8 cellular contexts compared by ENCODE assay signal in the genomic region with DNA sequence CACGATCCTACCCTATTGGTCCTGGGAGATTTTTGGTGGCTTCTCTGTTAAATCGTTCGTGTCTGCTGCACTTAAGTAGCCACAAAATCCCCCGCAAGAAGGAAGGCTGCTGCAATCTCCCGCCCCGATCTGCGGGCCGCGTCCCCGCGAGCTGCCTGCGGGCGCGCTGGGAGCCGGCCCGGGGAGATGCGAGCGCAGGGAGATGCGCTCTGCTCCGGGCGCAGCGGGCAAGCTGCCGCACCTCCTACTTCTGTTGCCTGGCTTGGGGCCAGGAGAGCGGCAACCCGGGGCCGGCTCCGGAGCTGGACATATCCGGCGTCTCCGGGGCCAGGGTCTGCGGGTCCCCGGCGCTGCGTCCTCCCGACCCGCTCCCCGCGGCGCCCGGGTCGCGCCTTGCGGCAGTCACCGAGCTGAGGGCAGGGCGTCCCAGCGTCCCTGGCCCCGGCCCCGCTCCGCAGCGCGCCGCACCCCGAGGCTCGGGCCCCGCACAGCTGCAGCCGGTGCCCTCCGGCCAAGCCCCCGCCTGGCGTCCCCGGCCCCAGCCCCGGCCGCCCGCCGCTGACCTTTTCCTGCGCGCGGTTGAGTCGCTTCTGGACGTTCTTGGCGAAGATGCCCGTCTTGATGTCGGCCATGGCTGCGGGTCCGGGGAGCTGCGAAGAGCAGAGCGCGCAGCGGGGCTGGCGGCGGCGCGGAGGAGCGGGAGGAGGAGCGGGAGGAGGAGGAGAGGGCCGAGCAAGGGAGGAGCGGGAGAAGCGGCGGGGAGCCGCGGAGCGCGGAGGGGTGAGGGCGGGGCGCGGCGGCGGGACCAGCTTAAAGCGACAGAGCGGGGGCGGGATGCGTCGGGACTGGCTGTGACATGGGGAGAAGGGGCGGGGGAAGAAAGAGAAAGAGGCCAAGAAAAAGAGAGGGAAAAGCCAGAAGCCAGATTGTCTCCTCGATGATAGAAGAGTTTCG. TPM values are rescaled to one million over a fixed set of nuclear protein-coding genes. Genes with fewer than 3 reads are reported as not detected.
DNase-seq lines count a peak whose midpoint lies in the region; ATAC-seq and TF ChIP-seq lines count a peak whose summit lies in the region.

AMPH (minus strand) TSS at position 654 of the 954 bp plus-strand sequence; CDS start at position 632, 22 bp downstream.

- DNase-seq in activated CD8-positive, alpha-beta memory T cell treated with anti-CD3 and anti-CD28 coated beads, Interleukin-2, amount 50 U/mL, for 48 hours, result peak; percentile 58
- DNase-seq in activated CD8-positive, alpha-beta memory T cell treated with anti-CD3 and anti-CD28 coated beads, Interleukin-2, amount 50 U/mL, for 4 hours, result no peak
- DNase-seq in effector memory CD4-positive, alpha-beta T cell, result no peak
- DNase-seq in lower leg skin (ENCODE audit: low spot score in 2 of 2) (no peak), kidney glomerular epithelial cell (lab: John Stamatoyannopoulos, UW) (no peak)
- peak in 2 of 3 donors; percentile 7 to 20 for DNase-seq in stimulated activated CD4-positive, alpha-beta T cell treated with anti-CD3 and anti-CD28 coated beads, TNF-alpha, amount 100 ng/mL, for 48 hours (ENCODE audit: low read depth in 3 of 3)

- ATAC-seq in SK-N-SH treated with all-trans-retinoic acid at 6 μM for 48 hours (peak; percentile 67), HG03045 (IDR thresholded peaks at IDR 0.05; ENCODE audit: unreplicated experiment) (no peak)

- no peaks in the 10 kb centered on the region for H3K36me3 ChIP-seq in effector memory CD4-positive, alpha-beta T cell (ENCODE audit: control insufficient read depth, insufficient read depth, low read length)

- TF ChIP-seq CTCF in lower leg skin (IDR thresholded peaks at IDR 0.05), result no peak

- H3K27me3 ChIP-seq in effector memory CD4-positive, alpha-beta T cell (replicated peaks; ENCODE audit: control insufficient read depth, insufficient read depth, low read length, poor library complexity, severe bottlenecking), result peaks cover 9% of the 10 kb centered on the region

- peak within 1 kb of the TSS; percentile 39 for H3K4me3 ChIP-seq in effector memory CD4-positive, alpha-beta T cell (ENCODE audit: insufficient read depth, low read depth, low read length, poor library complexity, severe bottlenecking)
- peak within 1 kb of the TSS; percentile 37 for H3K4me3 ChIP-seq in lower leg skin (ENCODE audit: low read depth, poor library complexity, severe bottlenecking)

- no peaks in the 10 kb centered on the region for H3K9me3 ChIP-seq in effector memory CD4-positive, alpha-beta T cell (ENCODE audit: control insufficient read depth, low read length)

- no peak within 1 kb of the TSS for H3K27ac ChIP-seq in effector memory CD4-positive, alpha-beta T cell (ENCODE audit: insufficient read depth, low read length, poor library complexity, severe bottlenecking)

- H3K4me1 ChIP-seq in effector memory CD4-positive, alpha-beta T cell (ENCODE audit: control insufficient read depth, insufficient read depth, low read length, poor library complexity, severe bottlenecking), result no peaks in the 10 kb centered on the region

- intact Hi-C loops in lower leg skin (cut with DNase I; ENCODE audit: low total_unique reads), result no loop called here

- 1 to 2% methylated on average over 53 to 67 of the region's 105 CpGs for WGBS in lower leg skin, 2 donors

- no peak for TF ChIP-seq POLR2A in lower leg skin (IDR thresholded peaks at IDR 0.05)

TF ChIP-seq in SK-N-SH treated with all-trans-retinoic acid at 6 μM for 48 hours, 23 proteins besides CTCF, POLR2A, EP300 and RAD21:
- TF ChIP-seq ZNF70 (CRISPR knock-in tag; IDR thresholded peaks at IDR 0.05) (no peak), TOX (CRISPR knock-in tag; IDR thresholded peaks at IDR 0.05; ENCODE audit: borderline replicate concordance) (no peak), GLIS3 (CRISPR knock-in tag; IDR thresholded peaks at IDR 0.05) (no peak), ZNF565 (CRISPR knock-in tag; conservative IDR thresholded peaks at IDR 0.05; ENCODE audit: low read depth) (no peak), SNAI2 (CRISPR knock-in tag; IDR thresholded peaks at IDR 0.05) (no peak), CSDC2 (CRISPR knock-in tag; IDR thresholded peaks at IDR 0.05) (no peak), ESRRG (CRISPR knock-in tag; IDR thresholded peaks at IDR 0.05) (no peak), RARB (CRISPR knock-in tag; IDR thresholded peaks at IDR 0.05) (no peak), ZFP30 (CRISPR knock-in tag; IDR thresholded peaks at IDR 0.05) (no peak), ISL1 (CRISPR knock-in tag; IDR thresholded peaks at IDR 0.05) (no peak), BACH2 (CRISPR knock-in tag; IDR thresholded peaks at IDR 0.05; ENCODE audit: borderline replicate concordance) (no peak)
- TF ChIP-seq, protein P1, sequence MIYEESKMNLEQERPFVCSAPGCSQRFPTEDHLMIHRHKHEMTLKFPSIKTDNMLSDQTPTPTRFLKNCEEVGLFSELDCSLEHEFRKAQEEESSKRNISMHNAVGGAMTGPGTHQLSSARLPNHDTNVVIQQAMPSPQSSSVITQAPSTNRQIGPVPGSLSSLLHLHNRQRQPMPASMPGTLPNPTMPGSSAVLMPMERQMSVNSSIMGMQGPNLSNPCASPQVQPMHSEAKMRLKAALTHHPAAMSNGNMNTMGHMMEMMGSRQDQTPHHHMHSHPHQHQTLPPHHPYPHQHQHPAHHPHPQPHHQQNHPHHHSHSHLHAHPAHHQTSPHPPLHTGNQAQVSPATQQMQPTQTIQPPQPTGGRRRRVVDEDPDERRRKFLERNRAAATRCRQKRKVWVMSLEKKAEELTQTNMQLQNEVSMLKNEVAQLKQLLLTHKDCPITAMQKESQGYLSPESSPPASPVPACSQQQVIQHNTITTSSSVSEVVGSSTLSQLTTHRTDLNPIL (CRISPR knock-in tag; IDR thresholded peaks at IDR 0.05; ENCODE audit: low read depth), result no peak
- TF ChIP-seq, protein P2, sequence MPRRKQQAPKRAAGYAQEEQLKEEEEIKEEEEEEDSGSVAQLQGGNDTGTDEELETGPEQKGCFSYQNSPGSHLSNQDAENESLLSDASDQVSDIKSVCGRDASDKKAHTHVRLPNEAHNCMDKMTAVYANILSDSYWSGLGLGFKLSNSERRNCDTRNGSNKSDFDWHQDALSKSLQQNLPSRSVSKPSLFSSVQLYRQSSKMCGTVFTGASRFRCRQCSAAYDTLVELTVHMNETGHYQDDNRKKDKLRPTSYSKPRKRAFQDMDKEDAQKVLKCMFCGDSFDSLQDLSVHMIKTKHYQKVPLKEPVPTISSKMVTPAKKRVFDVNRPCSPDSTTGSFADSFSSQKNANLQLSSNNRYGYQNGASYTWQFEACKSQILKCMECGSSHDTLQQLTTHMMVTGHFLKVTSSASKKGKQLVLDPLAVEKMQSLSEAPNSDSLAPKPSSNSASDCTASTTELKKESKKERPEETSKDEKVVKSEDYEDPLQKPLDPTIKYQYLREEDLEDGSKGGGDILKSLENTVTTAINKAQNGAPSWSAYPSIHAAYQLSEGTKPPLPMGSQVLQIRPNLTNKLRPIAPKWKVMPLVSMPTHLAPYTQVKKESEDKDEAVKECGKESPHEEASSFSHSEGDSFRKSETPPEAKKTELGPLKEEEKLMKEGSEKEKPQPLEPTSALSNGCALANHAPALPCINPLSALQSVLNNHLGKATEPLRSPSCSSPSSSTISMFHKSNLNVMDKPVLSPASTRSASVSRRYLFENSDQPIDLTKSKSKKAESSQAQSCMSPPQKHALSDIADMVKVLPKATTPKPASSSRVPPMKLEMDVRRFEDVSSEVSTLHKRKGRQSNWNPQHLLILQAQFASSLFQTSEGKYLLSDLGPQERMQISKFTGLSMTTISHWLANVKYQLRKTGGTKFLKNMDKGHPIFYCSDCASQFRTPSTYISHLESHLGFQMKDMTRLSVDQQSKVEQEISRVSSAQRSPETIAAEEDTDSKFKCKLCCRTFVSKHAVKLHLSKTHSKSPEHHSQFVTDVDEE (CRISPR knock-in tag; IDR thresholded peaks at IDR 0.05), result no peak

RNA-seq across cellular contexts. Expression of gene AMPH, which starts in this region (rescaled TPM):
- total RNA-seq in lower leg skin, result 1 to 10 TPM in 3 of 4 donors, under 1 TPM in 1; 0.47 to 6.7 (median 3.8) TPM

Comparison
In these comparisons a context has a peak if more than half of its experiments do, and no peak if none do; other contexts are left out.
1. DNase-seq: peak in activated CD8-positive, alpha-beta memory T cell treated with anti-CD3 and anti-CD28 coated beads, Interleukin-2, amount 50 U/mL, for 48 hours (single experiment) and stimulated activated CD4-positive, alpha-beta T cell treated with anti-CD3 and anti-CD28 coated beads, TNF-alpha, amount 100 ng/mL, for 48 hours (2 of 3); none in activated CD8-positive, alpha-beta memory T cell treated with anti-CD3 and anti-CD28 coated beads, Interleukin-2, amount 50 U/mL, for 4 hours (single experiment), effector memory CD4-positive, alpha-beta T cell (0 of 3), lower leg skin (0 of 2) and kidney glomerular epithelial cell (single experiment).